In genomic region chr12:100790558-100790957, GRCh38 we compare ENCODE assay signal across 38 cellular contexts. TPM values are rescaled to one million over a fixed set of nuclear protein-coding genes. Genes with fewer than 3 reads are reported as not detected.
"Had no signal": no experiment of that assay in that cellular context is flagged by ENCODE, and none has a peak within 500 bp of the region (broad histone marks: within the 10 kb centered on the region; RNA-seq: fewer than 3 reads in every experiment).

No MANE protein-coding gene starts in this region.

- DNase-seq: activated CD4-positive, alpha-beta memory T cell treated with anti-CD3 and anti-CD28 coated beads, Interleukin-2, amount 10 ng/mL, durations not matched to agents 7 days and 5 days; activated CD4-positive, alpha-beta T cell treated with anti-CD3 and anti-CD28 coated beads for 1 hour; activated CD4-positive, alpha-beta T cell treated with anti-CD3 and anti-CD28 coated beads for 36 hours; activated CD4-positive, alpha-beta T cell treated with anti-CD3 and anti-CD28 coated beads for 48 hours; activated CD4-positive, alpha-beta T cell treated with anti-CD3 and anti-CD28 coated beads, Interleukin-2, amount 10 ng/mL, durations not matched to agents 7 days and 5 days; activated CD4-positive, alpha-beta T cell treated with anti-CD3 and anti-CD28 coated beads, Interleukin-2, amount 50 U/mL, for 48 hours; activated CD4-positive, CD25-positive, alpha-beta regulatory T cell; activated CD8-positive, alpha-beta memory T cell treated with anti-CD3 and anti-CD28 coated beads for 24 hours; activated CD8-positive, alpha-beta memory T cell treated with anti-CD3 and anti-CD28 coated beads, Interleukin-2, amount 10 ng/mL, durations not matched to agents 7 days and 5 days; activated CD8-positive, alpha-beta memory T cell treated with anti-CD3 and anti-CD28 coated beads, Interleukin-2, amount 50 U/mL, for 48 hours; activated CD8-positive, alpha-beta T cell treated with anti-CD3 and anti-CD28 coated beads, Interleukin-2, amount 10 ng/mL, durations not matched to agents 7 days and 5 days; activated effector memory CD4-positive, alpha-beta T cell treated with Interleukin-2 at 50 U/mL for 16 hours; activated gamma-delta T cell; activated naive CD4-positive, alpha-beta T cell treated with anti-CD3 and anti-CD28 coated beads, Interleukin-2, amount 10 ng/mL, durations not matched to agents 7 days and 5 days; activated naive CD4-positive, alpha-beta T cell treated with Interleukin-2 at 50 U/mL for 16 hours; activated naive CD8-positive, alpha-beta T cell treated with anti-CD3 and anti-CD28 coated beads, Interleukin-2, amount 10 ng/mL, durations not matched to agents 7 days and 5 days; activated naive CD8-positive, alpha-beta T cell treated with anti-CD3 and anti-CD28 coated beads, Interleukin-2, amount 50 U/mL, for 24 hours; activated T-cell treated with anti-CD3 and anti-CD28 coated beads, Interleukin-2, amount 50 U/mL, for 24 hours; activated T-cell treated with anti-CD3 and anti-CD28 coated beads, Interleukin-2, amount 50 U/mL, for 48 hours; amygdala; anterior cingulate cortex; caudate nucleus; cerebellar nuclear complex; T-helper 2 cell; T-helper 9 cell had no signal

- ATAC-seq: activated CD4-positive, alpha-beta T cell treated with anti-CD3 and anti-CD28 coated beads for 36 hours; activated CD4-positive, CD25-positive, alpha-beta regulatory T cell treated with anti-CD3 and anti-CD28 coated beads, Interleukin-2, amount 50 U/mL, for 24 hours; activated CD8-positive, alpha-beta memory T cell treated with anti-CD3 and anti-CD28 coated beads, Interleukin-2, amount 10 ng/mL, durations not matched to agents 7 days and 5 days; activated CD8-positive, alpha-beta T cell treated with anti-CD3 and anti-CD28 coated beads, Interleukin-2, amount 10 ng/mL, durations not matched to agents 7 days and 5 days; activated naive CD8-positive, alpha-beta T cell treated with anti-CD3 and anti-CD28 coated beads, Interleukin-2, amount 50 U/mL, for 24 hours had no signal

- H3K9me3 ChIP-seq: ascending aorta had no signal

- H3K4me1 Mint-ChIP-seq: activated CD4-positive, alpha-beta memory T cell treated with anti-CD3 and anti-CD28 coated beads, Interleukin-2, amount 10 ng/mL, durations not matched to agents 7 days and 5 days; activated CD4-positive, alpha-beta T cell treated with anti-CD3 and anti-CD28 coated beads for 36 hours; activated CD4-positive, alpha-beta T cell treated with anti-CD3 and anti-CD28 coated beads, Interleukin-2, amount 10 ng/mL, durations not matched to agents 7 days and 5 days; activated CD8-positive, alpha-beta memory T cell treated with anti-CD3 and anti-CD28 coated beads, Interleukin-2, amount 10 ng/mL, durations not matched to agents 7 days and 5 days; activated naive CD4-positive, alpha-beta T cell treated with anti-CD3 and anti-CD28 coated beads, Interleukin-2, amount 10 ng/mL, durations not matched to agents 7 days and 5 days; activated naive CD4-positive, alpha-beta T cell treated with anti-CD3 and anti-CD28 coated beads, Interleukin-2, amount 50 U/mL, for 24 hours; activated naive CD8-positive, alpha-beta T cell treated with anti-CD3 and anti-CD28 coated beads, Interleukin-2, amount 10 ng/mL, durations not matched to agents 7 days and 5 days; activated naive CD8-positive, alpha-beta T cell treated with anti-CD3 and anti-CD28 coated beads, Interleukin-2, amount 50 U/mL, for 24 hours; central memory CD8-positive, alpha-beta T cell had no signal

- H3K36me3 ChIP-seq: ascending aorta, cardiac muscle cell had no signal

- H3K36me3 Mint-ChIP-seq: activated CD8-positive, alpha-beta memory T cell treated with anti-CD3 and anti-CD28 coated beads, Interleukin-2, amount 10 ng/mL, durations not matched to agents 7 days and 5 days; activated naive CD4-positive, alpha-beta T cell treated with anti-CD3 and anti-CD28 coated beads, Interleukin-2, amount 10 ng/mL, durations not matched to agents 7 days and 5 days; activated naive CD4-positive, alpha-beta T cell treated with anti-CD3 and anti-CD28 coated beads, Interleukin-2, amount 50 U/mL, for 24 hours; activated naive CD8-positive, alpha-beta T cell; activated naive CD8-positive, alpha-beta T cell treated with anti-CD3 and anti-CD28 coated beads, Interleukin-2, amount 10 ng/mL, durations not matched to agents 7 days and 5 days; brain had no signal

- H3K27ac Mint-ChIP-seq: activated CD4-positive, alpha-beta memory T cell treated with anti-CD3 and anti-CD28 coated beads, Interleukin-2, amount 10 ng/mL, durations not matched to agents 7 days and 5 days; activated CD4-positive, alpha-beta T cell treated with anti-CD3 and anti-CD28 coated beads for 36 hours; activated CD4-positive, alpha-beta T cell treated with anti-CD3 and anti-CD28 coated beads, Interleukin-2, amount 10 ng/mL, durations not matched to agents 7 days and 5 days; activated CD8-positive, alpha-beta memory T cell treated with anti-CD3 and anti-CD28 coated beads, Interleukin-2, amount 10 ng/mL, durations not matched to agents 7 days and 5 days; activated CD8-positive, alpha-beta T cell treated with anti-CD3 and anti-CD28 coated beads, Interleukin-2, amount 10 ng/mL, durations not matched to agents 7 days and 5 days; activated naive CD4-positive, alpha-beta T cell treated with anti-CD3 and anti-CD28 coated beads, Interleukin-2, amount 10 ng/mL, durations not matched to agents 7 days and 5 days; activated naive CD8-positive, alpha-beta T cell; activated naive CD8-positive, alpha-beta T cell treated with anti-CD3 and anti-CD28 coated beads, Interleukin-2, amount 10 ng/mL, durations not matched to agents 7 days and 5 days; activated naive CD8-positive, alpha-beta T cell treated with anti-CD3 and anti-CD28 coated beads, Interleukin-2, amount 50 U/mL, for 24 hours; activated T-cell treated with anti-CD3 and anti-CD28 coated beads, Interleukin-2, amount 50 U/mL, for 24 hours; activated T-helper 2 cell treated with anti-CD3 and anti-CD28 coated beads, Interferon-gamma antibody, Interleukin-2, Interleukin-4, amounts not matched to agents 10 μg/mL and 5 μg/mL and 100 μg/mL, durations not matched to agents 14 hours and 24 hours and 36 hours; brain; T-helper 1 cell treated with Interleukin-12 subunit alpha and Interleukin-12 subunit beta and Interleukin-4 antibody, amounts not matched to agents 30 μg/mL and 1 μg/mL, for 36 hours; T-helper 2 cell treated with Interferon-gamma antibody and Interleukin-4, amounts not matched to agents 5 μg/mL and 100 μg/mL, for 36 hours had no signal

- H3K9me3 Mint-ChIP-seq: activated CD4-positive, alpha-beta memory T cell treated with anti-CD3 and anti-CD28 coated beads, Interleukin-2, amount 10 ng/mL, durations not matched to agents 7 days and 5 days; activated CD4-positive, alpha-beta T cell treated with anti-CD3 and anti-CD28 coated beads, Interleukin-2, amount 10 ng/mL, durations not matched to agents 7 days and 5 days; activated naive CD4-positive, alpha-beta T cell treated with anti-CD3 and anti-CD28 coated beads, Interleukin-2, amount 10 ng/mL, durations not matched to agents 7 days and 5 days; activated naive CD8-positive, alpha-beta T cell treated with anti-CD3 and anti-CD28 coated beads, Interleukin-2, amount 10 ng/mL, durations not matched to agents 7 days and 5 days; activated naive CD8-positive, alpha-beta T cell treated with anti-CD3 and anti-CD28 coated beads, Interleukin-2, amount 50 U/mL, for 24 hours; activated T-helper 2 cell treated with anti-CD3 and anti-CD28 coated beads, Interferon-gamma antibody, Interleukin-2, Interleukin-4, amounts not matched to agents 10 μg/mL and 5 μg/mL and 100 μg/mL, durations not matched to agents 14 hours and 24 hours and 36 hours; T-helper 1 cell treated with Interleukin-12 subunit alpha and Interleukin-12 subunit beta and Interleukin-4 antibody, amounts not matched to agents 30 μg/mL and 1 μg/mL, for 36 hours; T-helper 2 cell treated with Interferon-gamma antibody and Interleukin-4, amounts not matched to agents 5 μg/mL and 100 μg/mL, for 36 hours had no signal

- H3K4me1 ChIP-seq: ascending aorta had no signal

- FAIRE-seq: bronchial epithelial cell, TTC549 had no signal

- H3K27ac ChIP-seq: ascending aorta, cardiac muscle cell, VCaP had no signal

- H3K4me3 ChIP-seq: ascending aorta, cardiac muscle cell had no signal

- H3K27me3 ChIP-seq: ascending aorta, cardiac muscle cell had no signal

- H3K4me3 Mint-ChIP-seq: activated CD4-positive, alpha-beta memory T cell treated with anti-CD3 and anti-CD28 coated beads, Interleukin-2, amount 10 ng/mL, durations not matched to agents 7 days and 5 days; activated CD4-positive, alpha-beta T cell treated with anti-CD3 and anti-CD28 coated beads for 36 hours; activated CD4-positive, alpha-beta T cell treated with anti-CD3 and anti-CD28 coated beads, Interleukin-2, amount 10 ng/mL, durations not matched to agents 7 days and 5 days; activated CD8-positive, alpha-beta memory T cell treated with anti-CD3 and anti-CD28 coated beads, Interleukin-2, amount 10 ng/mL, durations not matched to agents 7 days and 5 days; activated CD8-positive, alpha-beta T cell treated with anti-CD3 and anti-CD28 coated beads, Interleukin-2, amount 10 ng/mL, durations not matched to agents 7 days and 5 days; activated naive CD4-positive, alpha-beta T cell treated with anti-CD3 and anti-CD28 coated beads, Interleukin-2, amount 10 ng/mL, durations not matched to agents 7 days and 5 days; activated naive CD4-positive, alpha-beta T cell treated with anti-CD3 and anti-CD28 coated beads, Interleukin-2, amount 50 U/mL, for 24 hours; activated naive CD8-positive, alpha-beta T cell; activated naive CD8-positive, alpha-beta T cell treated with anti-CD3 and anti-CD28 coated beads, Interleukin-2, amount 10 ng/mL, durations not matched to agents 7 days and 5 days; activated naive CD8-positive, alpha-beta T cell treated with anti-CD3 and anti-CD28 coated beads, Interleukin-2, amount 50 U/mL, for 24 hours; activated T-cell treated with anti-CD3 and anti-CD28 coated beads, Interleukin-2, amount 50 U/mL, for 24 hours; brain; central memory CD8-positive, alpha-beta T cell; T-helper 1 cell treated with Interleukin-12 subunit alpha and Interleukin-12 subunit beta and Interleukin-4 antibody, amounts not matched to agents 30 μg/mL and 1 μg/mL, for 36 hours; T-helper 2 cell treated with Interferon-gamma antibody and Interleukin-4, amounts not matched to agents 5 μg/mL and 100 μg/mL, for 36 hours had no signal

RNA-seq across cellular contexts. Expression of gene ANO4, which starts 4.0 kb away (rescaled TPM):
- total RNA-seq: activated CD4-positive, alpha-beta memory T cell treated with anti-CD3 and anti-CD28 coated beads, Interleukin-2, amount 10 ng/mL, durations not matched to agents 7 days and 5 days; activated CD4-positive, alpha-beta T cell treated with anti-CD3 and anti-CD28 coated beads for 36 hours; activated CD4-positive, alpha-beta T cell treated with anti-CD3 and anti-CD28 coated beads, Interleukin-2, amount 10 ng/mL, durations not matched to agents 7 days and 5 days; activated CD8-positive, alpha-beta memory T cell treated with anti-CD3 and anti-CD28 coated beads, Interleukin-2, amount 10 ng/mL, durations not matched to agents 7 days and 5 days; activated CD8-positive, alpha-beta T cell treated with anti-CD3 and anti-CD28 coated beads, Interleukin-2, amount 10 ng/mL, durations not matched to agents 7 days and 5 days; activated naive CD8-positive, alpha-beta T cell treated with anti-CD3 and anti-CD28 coated beads, Interleukin-2, amount 10 ng/mL, durations not matched to agents 7 days and 5 days; activated T-helper 2 cell treated with anti-CD3 and anti-CD28 coated beads, Interferon-gamma antibody, Interleukin-2, Interleukin-4, amounts not matched to agents 10 μg/mL and 5 μg/mL and 100 μg/mL, durations not matched to agents 14 hours and 24 hours and 36 hours had no signal
